Comparison of ENCODE assay signal across 23 cellular contexts in genomic region chrX:132692526-132692925, GRCh38.
"Had no signal": no experiment of that assay in that cellular context is flagged by ENCODE, and none has a peak within 500 bp of the region (broad histone marks: within the 10 kb centered on the region; RNA-seq: fewer than 3 reads in every experiment).

No MANE protein-coding gene starts in this region.

- H3K4me3 Mint-ChIP-seq: activated CD4-positive, alpha-beta T cell treated with anti-CD3 and anti-CD28 coated beads, Interleukin-2, amount 10 ng/mL, durations not matched to agents 24 days and 14 days; activated CD8-positive, alpha-beta memory T cell treated with anti-CD3 and anti-CD28 coated beads, Interleukin-2, amount 10 ng/mL, durations not matched to agents 7 days and 5 days; activated naive CD8-positive, alpha-beta T cell; activated T-cell treated with anti-CD3 and anti-CD28 coated beads, Interleukin-2, amount 50 U/mL, for 24 hours; brain; T-helper 1 cell treated with Interleukin-12 subunit alpha and Interleukin-12 subunit beta and Interleukin-4 antibody, amounts not matched to agents 30 μg/mL and 1 μg/mL, for 36 hours; WTC11 had no signal

- ATAC-seq: activated CD8-positive, alpha-beta memory T cell treated with anti-CD3 and anti-CD28 coated beads, Interleukin-2, amount 10 ng/mL, durations not matched to agents 7 days and 5 days; K562; WTC11 had no signal

- H3K9me3 Mint-ChIP-seq: activated CD4-positive, alpha-beta T cell treated with anti-CD3 and anti-CD28 coated beads, Interleukin-2, amount 10 ng/mL, durations not matched to agents 24 days and 14 days; activated T-cell treated with anti-CD3 and anti-CD28 coated beads, Interleukin-2, amount 50 U/mL, for 24 hours; brain; T-helper 1 cell treated with Interleukin-12 subunit alpha and Interleukin-12 subunit beta and Interleukin-4 antibody, amounts not matched to agents 30 μg/mL and 1 μg/mL, for 36 hours; WTC11 had no signal

- H3K27ac ChIP-seq: PC-9 had no signal

- H3K36me3 Mint-ChIP-seq: activated CD8-positive, alpha-beta memory T cell treated with anti-CD3 and anti-CD28 coated beads, Interleukin-2, amount 10 ng/mL, durations not matched to agents 7 days and 5 days; activated naive CD8-positive, alpha-beta T cell; WTC11 had no signal

- H3K4me1 Mint-ChIP-seq: activated CD4-positive, alpha-beta T cell treated with anti-CD3 and anti-CD28 coated beads, Interleukin-2, amount 10 ng/mL, durations not matched to agents 24 days and 14 days; activated CD8-positive, alpha-beta memory T cell treated with anti-CD3 and anti-CD28 coated beads, Interleukin-2, amount 10 ng/mL, durations not matched to agents 7 days and 5 days had no signal

- H2AFZ ChIP-seq: PC-9 had no signal

- H3K27me3 Mint-ChIP-seq: activated naive CD8-positive, alpha-beta T cell; brain had no signal

- DNase-seq: activated CD4-positive, alpha-beta T cell treated with anti-CD3 and anti-CD28 coated beads for 1 hour; activated CD4-positive, alpha-beta T cell treated with anti-CD3 and anti-CD28 coated beads, Interleukin-2, amount 10 ng/mL, durations not matched to agents 24 days and 14 days; activated CD4-positive, alpha-beta T cell treated with anti-CD3 and anti-CD28 coated beads, Interleukin-2, amount 50 U/mL, for 48 hours; activated CD8-positive, alpha-beta memory T cell treated with anti-CD3 and anti-CD28 coated beads, Interleukin-2, amount 10 ng/mL, durations not matched to agents 7 days and 5 days; activated effector memory CD4-positive, alpha-beta T cell treated with anti-CD3 and anti-CD28 coated beads, Interleukin-2, amount 50 U/mL, for 16 hours; activated naive CD4-positive, alpha-beta T cell treated with Interleukin-2 at 50 U/mL for 16 hours; activated T-cell treated with anti-CD3 and anti-CD28 coated beads, Interleukin-2, amount 50 U/mL, for 24 hours; amygdala; Karpas-422; MM.1S; NCI-H1105; NCI-H146; NCI-H187 treated with DMSO at 0.1 percent for 48 hours; NCI-H2081 treated with DMSO at 0.1 percent for 48 hours; NCI-H446; NCI-H524; PC-9; SHP77 treated with DMSO at 0.1 percent for 48 hours had no signal

- H3K4me2 ChIP-seq: PC-9 had no signal

- H3K4me3 ChIP-seq: K562, PC-9 had no signal
